Comparison of ENCODE assay signal across 2 cellular contexts in genomic region chr2:54671875-54672586, GRCh38.
TF ChIP-seq lines count a peak whose summit lies in the region.

No MANE protein-coding gene starts in this region.

TF ChIP-seq in HCT116, 20 proteins besides CTCF, POLR2A, EP300 and RAD21 (continued from another document):
- no peak for TF ChIP-seq MAX (IDR thresholded peaks at IDR 0.05)
- no peak for TF ChIP-seq FOSL1 (IDR thresholded peaks at IDR 0.05; ENCODE audit: low read depth)
- no peak for TF ChIP-seq EZH2 (IDR thresholded peaks at IDR 0.05)
- no peak for TF ChIP-seq EZH2phosphoT487 (IDR thresholded peaks at IDR 0.05; ENCODE audit: borderline replicate concordance)
- TF ChIP-seq CBX3 (IDR thresholded peaks at IDR 0.05; ENCODE audit: low read depth) = no peak
- no peak for TF ChIP-seq REST (IDR thresholded peaks at IDR 0.05; ENCODE audit: low read depth)
- TF ChIP-seq EGR1 (IDR thresholded peaks at IDR 0.05; ENCODE audit: low read depth) = no peak
- no peak for TF ChIP-seq CEBPB (IDR thresholded peaks at IDR 0.05; ENCODE audit: low read depth)
- no peak for TF ChIP-seq SP1 (IDR thresholded peaks at IDR 0.05; ENCODE audit: low read depth)
- no peak for TF ChIP-seq ATF3 (IDR thresholded peaks at IDR 0.05)
- TF ChIP-seq ELF1 (IDR thresholded peaks at IDR 0.05; ENCODE audit: borderline replicate concordance, low read depth) = no peak

TF ChIP-seq in GM12878, 131 proteins besides CTCF, POLR2A, EP300 and RAD21 (continued from another document):
- TF ChIP-seq CHD1 (IDR thresholded peaks at IDR 0.05; ENCODE audit: low read depth, low read length) = no peak
